Comparison of ENCODE assay signal across 15 cellular contexts in genomic region chr16:83901101-83901500, GRCh38. TPM values are rescaled to one million over a fixed set of nuclear protein-coding genes. Genes with fewer than 3 reads are reported as not detected.
DNase-seq lines count a peak whose midpoint lies in the region; ATAC-seq, FAIRE-seq and TF ChIP-seq lines count a peak whose summit lies in the region.
"Had no signal": no experiment of that assay in that cellular context is flagged by ENCODE, and none has a peak within 500 bp of the region (broad histone marks: within the 10 kb centered on the region; RNA-seq: fewer than 3 reads in every experiment).

No MANE protein-coding gene starts in this region.

- H3K9me3 Mint-ChIP-seq in naive thymus-derived CD8-positive, alpha-beta T cell, result no peaks in the 10 kb centered on the region
- no peaks in the 10 kb centered on the region for H3K9me3 Mint-ChIP-seq in effector memory CD8-positive, alpha-beta T cell

- CTCF ChIA-PET in GM12878 (lab: Yijun Ruan, JAX), result no interaction called here

- H3K4me1 ChIP-seq in DOHH2 (ENCODE audit: control insufficient read depth, low read length), result peaks cover 14% of the 10 kb centered on the region
- H3K4me1 ChIP-seq in GM12878 (ENCODE audit: control insufficient read depth, insufficient read depth, low read length), result peaks cover 7% of the 10 kb centered on the region; the same call in 1 of the 2 replicates
- H3K4me1 ChIP-seq in tibial nerve, result peaks cover 0 to 58% (median 23%) of the 10 kb centered on the region in 4 donors

- DNase-seq in AG20443 (ENCODE audit: low spot score), result peak; percentile 22
- no peak for DNase-seq in GM12878 (ENCODE audit: low read depth, low spot score)
- DNase-seq in naive thymus-derived CD8-positive, alpha-beta T cell, result no peak
- DNase-seq in AML-193 (lab: John Stamatoyannopoulos, UW), result no peak
- no peak for DNase-seq in tibial nerve (ENCODE audit: low spot score in 2 of 2)
- no peak for DNase-seq in activated CD8-positive, alpha-beta memory T cell treated with anti-CD3 and anti-CD28 coated beads for 24 hours
- DNase-seq in effector memory CD8-positive, alpha-beta T cell, result no peak
- DNase-seq: activated T-cell treated with anti-CD3 and anti-CD28 coated beads for 4 hours, hippocampal formation, NCI-H187, NCI-H748 treated with DMSO at 0.1 percent for 48 hours, right lobe of liver, substantia nigra had no signal

- TF ChIP-seq CTCF in DOHH2 (IDR thresholded peaks at IDR 0.05; ENCODE audit: low read depth, low read length, poor library complexity, severe bottlenecking), result no peak
- TF ChIP-seq CTCF in GM12878 (IDR thresholded peaks at IDR 0.05 in 2 of 3, conservative IDR thresholded peaks at IDR 0.05 in 1 of 3; ENCODE audit: control insufficient read depth in 2 of 3, extremely low read depth in 1 of 3, insufficient read depth in 1 of 3, low read depth in 3 of 3, low read length in 3 of 3), result no peak
- TF ChIP-seq CTCF in tibial nerve (IDR thresholded peaks at IDR 0.05), result no peak

- H3K9me2 ChIP-seq in DOHH2 (replicated peaks; ENCODE audit: control insufficient read depth, low read length), result no peaks in the 10 kb centered on the region

- H3K36me3 Mint-ChIP-seq in naive thymus-derived CD8-positive, alpha-beta T cell, result peaks cover 0 to 14% (median 3%) of the 10 kb centered on the region in 3 donors
- H3K36me3 Mint-ChIP-seq in effector memory CD8-positive, alpha-beta T cell (ENCODE audit: insufficient read depth), result peaks cover 11% of the 10 kb centered on the region

- H4K20me1 ChIP-seq in DOHH2 (ENCODE audit: control insufficient read depth, insufficient read depth, low read depth, low read length) (peaks cover 8% of the 10 kb centered on the region; the same call in 1 of the 2 replicates), GM12878 (ENCODE audit: control insufficient read depth, insufficient read depth) (no peaks in the 10 kb centered on the region)

- H3K9me3 ChIP-seq in DOHH2 (ENCODE audit: control insufficient read depth, insufficient read depth, low read length) (no peaks in the 10 kb centered on the region), GM12878 (replicated peaks; ENCODE audit: control insufficient read depth, insufficient read depth, low read length) (no peaks in the 10 kb centered on the region), tibial nerve (no peaks in the 10 kb centered on the region)
- H3K9me3 ChIP-seq: right lobe of liver had no signal

- H3K27me3 ChIP-seq in DOHH2 (ENCODE audit: control insufficient read depth, low read length), result no peaks in the 10 kb centered on the region
- H3K27me3 ChIP-seq in GM12878 (replicated peaks in 1 of 2; ENCODE audit: control insufficient read depth in 2 of 2, insufficient read depth in 2 of 2, low read length in 1 of 2), result no peaks in the 10 kb centered on the region
- no peaks in the 10 kb centered on the region for H3K27me3 ChIP-seq in tibial nerve
- H3K27me3 ChIP-seq: right lobe of liver had no signal

- no peak for FAIRE-seq in GM12878 (lab: Jason Lieb, UNC)
- FAIRE-seq: endometrium had no signal

- RAD21 ChIA-PET in GM12878 (lab: Charles Lee; ENCODE audit: unreplicated experiment), result no interaction called here

- H3K4me3 ChIP-seq in DOHH2 (ENCODE audit: low read length), result no peak overlapping the region
- no peak overlapping the region for H3K4me3 ChIP-seq in GM12878
- H3K4me3 ChIP-seq in tibial nerve, result no peak overlapping the region

- intact Hi-C loops in GM12878 (cut with micrococcal nuclease; ENCODE audit: unreplicated experiment), result no loop called here

- WGBS in GM12878 (ENCODE audit: insufficient coverage, insufficient replicate concordance, low lambda C conversion rate, missing lambda C conversion rate), result 100% methylated on average over 3 of the region's 3 CpGs
- WGBS in tibial nerve, 2 donors, result 71 to 75% methylated on average over 3 of the region's 3 CpGs

- H3K27ac ChIP-seq in DOHH2 (ENCODE audit: low read depth, low read length) (no peak overlapping the region), GM12878 (ENCODE audit: control insufficient read depth, insufficient read depth) (no peak overlapping the region), tibial nerve (peak overlapping the region in 2 of 4 donors; percentile 6 to 48)
- H3K27ac ChIP-seq: right lobe of liver had no signal

- in situ Hi-C loops in GM12878 (cut with MboI), result no loop called here

- H2AFZ ChIP-seq in GM12878 (ENCODE audit: control insufficient read depth, low read depth, low read length), result no peak overlapping the region

- peaks cover 22 to 55% (median 48%) of the 10 kb centered on the region in 4 donors for H3K4me1 Mint-ChIP-seq in naive thymus-derived CD8-positive, alpha-beta T cell
- peaks cover 26 to 30% of the 10 kb centered on the region in 2 donors for H3K4me1 Mint-ChIP-seq in effector memory CD8-positive, alpha-beta T cell (ENCODE audit: low read depth in 2 of 2)

- TF ChIP-seq POLR2A in GM12878 (IDR thresholded peaks at IDR 0.05; ENCODE audit: low read depth, low read length), result no peak
- TF ChIP-seq POLR2A in tibial nerve (IDR thresholded peaks at IDR 0.05), result no peak

- BruUV-seq in GM12878 (replicated peaks; lab: Mats Ljungman, UMichigan), result no TSS peak

- SMC1A ChIA-PET in GM12878 (lab: Charles Lee; ENCODE audit: uncharacterized antibody, unreplicated experiment), result no interaction called here

- H3K4me2 ChIP-seq in DOHH2 (ENCODE audit: low read length) (0 out of 2 replicates have a peak overlapping the region, but pooled peaks have one; percentile 4), GM12878 (ENCODE audit: control insufficient read depth, insufficient read depth) (no peak overlapping the region; the same call in 1 of the 2 replicates)

- H3K27me3 Mint-ChIP-seq in naive thymus-derived CD8-positive, alpha-beta T cell, result peaks cover 0 to 3% (median under 1%) of the 10 kb centered on the region in 5 donors
- peaks cover under 1 to 14% of the 10 kb centered on the region in 2 donors for H3K27me3 Mint-ChIP-seq in effector memory CD8-positive, alpha-beta T cell

- no peaks in the 10 kb centered on the region for H3F3A ChIP-seq in DOHH2 (ENCODE audit: control insufficient read depth, insufficient read depth)

- ATAC-seq in GM12878, result no peak
- ATAC-seq in naive thymus-derived CD8-positive, alpha-beta T cell, result no peak
- no peak for ATAC-seq in effector memory CD8-positive, alpha-beta T cell (replicated peaks)
- ATAC-seq: right lobe of liver had no signal

- no peak overlapping the region for H3K9ac ChIP-seq in GM12878 (ENCODE audit: control insufficient read depth, insufficient read depth, low read length)

- peak overlapping the region in 9 of 10 donors; percentile 21 to 99 (median 94) for H3K4me3 Mint-ChIP-seq in naive thymus-derived CD8-positive, alpha-beta T cell
- peak overlapping the region in 1 of 2 donors; percentile 94 for H3K4me3 Mint-ChIP-seq in effector memory CD8-positive, alpha-beta T cell

- H3K36me3 ChIP-seq in DOHH2 (ENCODE audit: control insufficient read depth, low read length) (no peaks in the 10 kb centered on the region), GM12878 (ENCODE audit: control insufficient read depth in 2 of 2, insufficient read depth in 2 of 2, low read length in 1 of 2) (no peaks in the 10 kb centered on the region), tibial nerve (peaks cover 0 to 5% (median 0%) of the 10 kb centered on the region in 3 donors)
- H3K36me3 ChIP-seq: right lobe of liver had no signal

- POLR2A ChIA-PET in GM12878 (lab: Charles Lee), result no interaction called here
- POLR2A ChIA-PET in naive thymus-derived CD8-positive, alpha-beta T cell (lab: Charles Lee), result no interaction called here

- TF ChIP-seq RAD21 in GM12878 (IDR thresholded peaks at IDR 0.05; ENCODE audit: insufficient read depth, low read depth, low read length), result no peak

- peak overlapping the region in 3 of 10 donors; percentile 15 to 79 (median 39) for H3K27ac Mint-ChIP-seq in naive thymus-derived CD8-positive, alpha-beta T cell
- peak overlapping the region in 1 of 2 donors; percentile 49 for H3K27ac Mint-ChIP-seq in effector memory CD8-positive, alpha-beta T cell

- TF ChIP-seq EP300 in GM12878 (IDR thresholded peaks at IDR 0.05; ENCODE audit: borderline replicate concordance in 1 of 2, control insufficient read depth in 1 of 2, low read depth in 2 of 2, low read length in 2 of 2) (no peak), tibial nerve (IDR thresholded peaks at IDR 0.05) (no peak)

- H3K79me2 ChIP-seq in DOHH2 (ENCODE audit: control insufficient read depth, low read length) (peaks cover 5% of the 10 kb centered on the region), GM12878 (ENCODE audit: control insufficient read depth, insufficient read depth, low read length) (peaks cover 6% of the 10 kb centered on the region)

RNA-seq across cellular contexts. Expression of gene MLYCD, which starts 2.2 kb away (rescaled TPM):
- total RNA-seq in GM12878 (2013; cell fraction: nucleolus; rRNA removed), result 2.5 and 2.7 TPM in 2 replicates
- total RNA-seq in GM12878 (2014; rRNA removed) (2.4 and 2.7 TPM in 2 replicates), GM12878 (2014; rRNA removed; fragmentation: Illumina TruSeq; extraction: Trizol) (1.7 and 2.1 TPM in 2 replicates), GM12878 (2021) (3.6 and 3.7 TPM in 2 replicates), tibial nerve (10 to 100 TPM; 19.0 to 26.7 (median 23.0) TPM)
- polyA plus RNA-seq in GM12878 (2011; ENCODE audit: low read depth), result 0.89 TPM
- polyA plus RNA-seq in GM12878 (2011; rRNA removed) (0.80 and 0.89 TPM in 2 replicates), GM12878 (2014; fragmentation: Illumina TruSeq; extraction: Trizol) (0.93 and 1.3 TPM in 2 replicates), GM12878 (2014; fragmentation: Nextera tagmentation; extraction: Ambion mirVana) (under 1 TPM; 0.21 to 0.93 TPM), GM12878 (2014; rRNA removed) (2.2 and 2.7 TPM in 2 replicates), GM12878 (2016; fragmentation: Nextera tagmentation; extraction: Ambion mirVana) (1 to 10 TPM in 1 of 2 experiments, under 1 TPM in 1; 0.63 to 2.8 TPM)
- polyA plus RNA-seq in GM12878 (2011; cell fraction: cytosol; rRNA removed), result 0.76 and 1.0 TPM in 2 replicates
- polyA plus RNA-seq in GM12878 (2011; cell fraction: nucleus; rRNA removed), result 2.1 and 2.5 TPM in 2 replicates
- 1.7 TPM in 2 replicates for polyA plus RNA-seq in GM12878 (2012)
- polyA minus RNA-seq in GM12878 (2011; rRNA and poly(A)+ RNA removed), result 2.1 and 3.2 TPM in 2 replicates
- polyA minus RNA-seq in GM12878 (2011; cell fraction: cytosol; rRNA and poly(A)+ RNA removed), result 0.31 and 0.40 TPM in 2 replicates
- 1.9 and 3.2 TPM in 2 replicates for polyA minus RNA-seq in GM12878 (2011; cell fraction: nucleus; rRNA and poly(A)+ RNA removed)
- total RNA-seq in naive thymus-derived CD8-positive, alpha-beta T cell, result 10 to 100 TPM in 1 of 2 experiments, 1 to 10 TPM in 1; 9.5 to 10.1 TPM
- 1 to 10 TPM in 1 of 3 donors, under 1 TPM in 2; 0.69 to 2.2 (median 0.92) TPM for polyA plus RNA-seq in naive thymus-derived CD8-positive, alpha-beta T cell

RNA-seq across cellular contexts. Expression of gene OSGIN1, which starts 51.9 kb away (rescaled TPM):
- 1.4 TPM in 1 of 2 replicates, not detected in the other for total RNA-seq in GM12878 (2013; cell fraction: nucleolus; rRNA removed)
- total RNA-seq in GM12878 (2014; rRNA removed) (0.06 and 0.16 TPM in 2 replicates), GM12878 (2014; rRNA removed; fragmentation: Illumina TruSeq; extraction: Trizol) (not detected in 2 replicates), GM12878 (2021) (0.18 and 0.32 TPM in 2 replicates), tibial nerve (10 to 100 TPM in 2 of 4 donors, 1 to 10 TPM in 2; 6.7 to 27.7 (median 10.3) TPM)
- not detected for polyA plus RNA-seq in GM12878 (2011; ENCODE audit: low read depth)
- polyA plus RNA-seq in GM12878 (2011; rRNA removed) (0.07 and 0.16 TPM in 2 replicates), GM12878 (2014; fragmentation: Illumina TruSeq; extraction: Trizol) (0.13 TPM in 1 of 2 replicates, not detected in the other), GM12878 (2014; fragmentation: Nextera tagmentation; extraction: Ambion mirVana) (not detected), GM12878 (2014; rRNA removed) (not detected in 2 replicates), GM12878 (2016; fragmentation: Nextera tagmentation; extraction: Ambion mirVana) (under 1 TPM in 1 of 2 experiments, not detected in 1; 0.08 TPM)
- 0.04 and 0.13 TPM in 2 replicates for polyA plus RNA-seq in GM12878 (2011; cell fraction: cytosol; rRNA removed)
- 0.13 and 0.18 TPM in 2 replicates for polyA plus RNA-seq in GM12878 (2011; cell fraction: nucleus; rRNA removed)
- polyA plus RNA-seq in GM12878 (2012), result 0.08 and 0.45 TPM in 2 replicates
- polyA minus RNA-seq in GM12878 (2011; rRNA and poly(A)+ RNA removed), result not detected in 2 replicates
- polyA minus RNA-seq in GM12878 (2011; cell fraction: cytosol; rRNA and poly(A)+ RNA removed), result not detected in 2 replicates
- polyA minus RNA-seq in GM12878 (2011; cell fraction: nucleus; rRNA and poly(A)+ RNA removed), result 0.48 TPM in 1 of 2 replicates, not detected in the other
- total RNA-seq in naive thymus-derived CD8-positive, alpha-beta T cell, result 1 to 10 TPM; 2.0 to 2.2 TPM
- polyA plus RNA-seq in naive thymus-derived CD8-positive, alpha-beta T cell, result under 1 TPM in 1 of 3 donors, not detected in 2; 0.26 TPM
